Comparison of ENCODE assay signal across 1 cellular context in the genomic region with DNA sequence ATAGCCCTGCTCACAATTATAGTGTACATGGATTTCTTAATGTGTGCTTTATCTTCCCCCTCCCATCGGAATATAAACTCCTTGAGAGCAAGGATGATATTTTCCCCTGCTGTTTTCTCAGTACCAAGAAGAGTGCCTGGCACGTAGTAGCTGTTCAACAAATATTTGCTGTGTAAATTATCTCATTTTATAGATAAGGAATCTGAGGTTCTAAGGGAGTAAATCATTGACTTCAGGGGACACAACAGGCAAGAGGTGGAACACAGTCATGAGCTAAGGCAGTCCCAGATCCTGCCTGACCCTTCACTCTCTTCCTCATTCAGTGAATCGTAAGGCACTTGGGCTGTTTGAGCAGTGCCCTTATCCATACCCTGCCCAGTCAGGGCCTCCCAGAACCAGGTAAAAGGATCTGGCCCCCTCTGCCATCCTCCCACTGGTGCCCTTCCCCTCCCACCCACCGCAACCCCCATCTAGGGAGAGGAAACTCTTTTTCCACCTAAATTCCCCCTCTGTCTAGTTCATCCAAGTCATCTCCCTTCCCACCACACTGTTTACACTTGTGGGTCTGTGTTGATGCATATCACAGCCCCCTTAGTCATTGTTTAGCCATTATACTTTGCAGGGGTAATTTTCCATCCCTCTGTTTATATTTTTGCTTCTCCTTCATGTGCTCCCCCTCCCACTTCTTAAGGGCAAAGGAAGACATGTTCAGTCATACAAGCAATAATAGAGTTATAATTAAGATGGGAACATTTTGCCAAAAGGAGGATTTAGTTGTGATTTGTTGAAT.
A peak's percentile ranks its signal among the peaks of the same experiment; 100 is the strongest.
TF ChIP-seq lines count a peak whose summit lies in the region.

No MANE protein-coding gene starts in this region.

TF ChIP-seq in K562, 482 proteins besides CTCF, POLR2A, EP300 and RAD21 (continued from another document):
- TF ChIP-seq, protein P1, sequence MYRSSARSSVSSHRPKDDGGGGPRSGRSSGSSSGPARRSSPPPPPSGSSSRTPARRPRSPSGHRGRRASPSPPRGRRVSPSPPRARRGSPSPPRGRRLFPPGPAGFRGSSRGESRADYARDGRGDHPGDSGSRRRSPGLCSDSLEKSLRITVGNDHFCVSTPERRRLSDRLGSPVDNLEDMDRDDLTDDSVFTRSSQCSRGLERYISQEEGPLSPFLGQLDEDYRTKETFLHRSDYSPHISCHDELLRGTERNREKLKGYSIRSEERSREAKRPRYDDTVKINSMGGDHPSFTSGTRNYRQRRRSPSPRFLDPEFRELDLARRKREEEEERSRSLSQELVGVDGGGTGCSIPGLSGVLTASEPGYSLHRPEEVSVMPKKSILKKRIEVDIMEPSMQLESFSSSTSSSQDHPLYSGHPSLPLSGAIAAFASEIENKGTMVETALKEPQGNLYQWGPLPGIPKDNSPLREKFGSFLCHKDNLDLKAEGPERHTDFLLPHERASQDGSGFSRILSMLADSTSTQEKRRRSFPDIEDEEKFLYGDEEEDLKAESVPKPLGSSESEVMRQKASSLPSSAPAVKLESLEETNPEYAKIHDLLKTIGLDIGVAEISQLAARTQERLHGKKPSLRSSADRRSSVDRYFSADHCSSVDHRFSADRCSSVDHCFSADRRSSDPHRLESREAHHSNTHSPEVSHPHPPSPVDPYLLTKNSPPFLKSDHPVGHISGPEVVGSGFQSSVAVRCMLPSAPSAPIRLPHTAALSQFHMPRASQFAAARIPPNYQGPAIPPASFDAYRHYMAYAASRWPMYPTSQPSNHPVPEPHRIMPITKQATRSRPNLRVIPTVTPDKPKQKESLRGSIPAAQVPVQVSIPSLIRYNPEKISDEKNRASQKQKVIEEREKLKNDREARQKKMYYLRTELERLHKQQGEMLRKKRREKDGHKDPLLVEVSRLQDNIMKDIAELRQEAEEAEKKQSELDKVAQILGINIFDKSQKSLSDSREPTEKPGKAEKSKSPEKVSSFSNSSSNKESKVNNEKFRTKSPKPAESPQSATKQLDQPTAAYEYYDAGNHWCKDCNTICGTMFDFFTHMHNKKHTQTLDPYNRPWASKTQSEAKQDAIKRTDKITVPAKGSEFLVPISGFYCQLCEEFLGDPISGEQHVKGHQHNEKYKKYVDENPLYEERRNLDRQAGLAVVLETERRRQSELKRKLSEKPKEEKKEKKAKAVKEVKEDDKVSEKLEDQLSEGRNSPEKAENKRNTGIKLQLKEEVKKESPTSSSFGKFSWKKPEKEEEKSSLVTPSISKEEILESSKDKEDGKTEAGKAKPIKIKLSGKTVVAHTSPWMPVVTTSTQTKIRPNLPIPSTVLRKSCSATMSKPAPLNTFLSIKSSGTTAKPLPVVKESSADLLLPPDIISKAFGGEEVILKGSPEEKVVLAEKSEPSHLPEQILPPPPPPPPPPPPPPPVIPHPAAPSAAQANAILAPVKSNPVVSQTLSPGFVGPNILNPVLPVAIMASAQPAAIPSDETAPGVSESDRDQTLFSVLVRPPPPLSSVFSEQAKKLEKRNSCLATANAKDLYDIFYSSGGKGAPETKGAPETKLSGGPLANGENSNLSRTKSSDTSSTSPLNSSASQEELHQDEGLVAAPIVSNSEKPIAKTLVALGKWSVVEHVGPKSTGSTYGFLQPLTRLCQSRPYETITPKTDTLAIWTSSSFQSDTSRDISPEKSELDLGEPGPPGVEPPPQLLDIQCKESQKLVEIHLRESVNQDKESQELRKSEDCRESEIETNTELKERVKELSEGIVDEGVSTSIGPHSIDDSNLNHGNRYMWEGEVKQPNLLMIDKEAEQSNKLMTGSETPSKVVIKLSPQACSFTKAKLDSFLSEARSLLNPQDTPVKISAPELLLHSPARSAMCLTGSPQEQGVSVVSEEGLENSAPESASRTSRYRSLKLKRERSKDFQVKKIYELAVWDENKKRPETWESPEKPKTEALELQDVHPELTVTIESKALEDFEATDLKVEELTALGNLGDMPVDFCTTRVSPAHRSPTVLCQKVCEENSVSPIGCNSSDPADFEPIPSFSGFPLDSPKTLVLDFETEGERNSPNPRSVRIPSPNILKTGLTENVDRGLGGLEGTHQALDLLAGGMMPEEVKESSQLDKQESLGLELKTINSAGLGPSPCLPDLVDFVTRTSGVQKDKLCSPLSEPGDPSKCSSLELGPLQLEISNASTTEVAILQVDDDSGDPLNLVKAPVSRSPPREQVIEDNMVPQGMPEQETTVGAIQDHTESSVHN (IDR thresholded peaks at IDR 0.05; ENCODE audit: borderline replicate concordance in 1 of 2, low read depth in 1 of 2): no peak
- no peak for TF ChIP-seq ZNF274 (IDR thresholded peaks at IDR 0.05; ENCODE audit: borderline replicate concordance, low read depth, low read length)
- 0 out of 4 replicates have a peak, but pooled peaks of 1 of the 2 experiments have one; percentile 34 for TF ChIP-seq FOXA3 (CRISPR knock-in tag; conservative IDR thresholded peaks at IDR 0.05 in 1 of 2, IDR thresholded peaks at IDR 0.05 in 1 of 2)
